Comparison of ENCODE assay signal across 34 cellular contexts in the genomic region with DNA sequence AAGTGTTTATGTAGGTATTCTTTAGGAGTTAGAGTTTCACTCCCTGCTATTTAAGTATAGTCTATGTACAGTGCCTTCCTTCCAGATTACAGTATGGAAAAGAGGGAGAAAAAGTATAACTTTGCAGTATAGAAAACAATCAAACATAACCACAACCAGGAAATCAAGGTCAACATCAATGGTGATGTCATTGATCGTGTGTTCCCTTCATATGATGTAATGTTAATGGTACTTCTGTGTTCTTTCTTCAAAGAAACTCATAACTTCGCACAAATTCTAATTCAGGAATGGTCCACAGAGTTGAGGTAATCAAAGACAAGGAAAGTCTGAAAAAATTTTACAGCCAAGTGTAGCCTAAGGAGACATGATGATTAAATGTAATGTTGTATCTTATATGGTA.
DNase-seq lines count a peak whose midpoint lies in the region; ATAC-seq, FAIRE-seq and TF ChIP-seq lines count a peak whose summit lies in the region.
"Had no signal": no experiment of that assay in that cellular context is flagged by ENCODE, and none has a peak within 500 bp of the region (broad histone marks: within the 10 kb centered on the region; RNA-seq: fewer than 3 reads in every experiment).

No MANE protein-coding gene starts in this region.

- WGBS in HepG2 (ENCODE audit: low lambda C conversion rate), result 2% methylated on average over 2 of the region's 2 CpGs
- WGBS in right lobe of liver (ENCODE audit: insufficient coverage, low coverage, low lambda C conversion rate, missing lambda C conversion rate), result 85% methylated on average over 2 of the region's 2 CpGs

- POLR2A ChIA-PET in HepG2 (lab: Yijun Ruan, JAX), result no interaction called here
- POLR2A ChIA-PET in HEK293 (lab: Yijun Ruan, JAX), result no interaction called here

- CTCF ChIA-PET in HepG2 (lab: Yijun Ruan, JAX; ENCODE audit: low intra/inter-chr PET ratio, low total read pairs) (no interaction called here), HEK293 (lab: Yijun Ruan, JAX) (interaction anchor here (0.6 kb wide), 1 partner anchor 425 kb away, joined by 5 read pairs; no protein-coding TSS in a partner anchor)

- TF ChIP-seq CTCF in HepG2 (CRISPR knock-in tag; IDR thresholded peaks at IDR 0.05) (no peak), right lobe of liver (IDR thresholded peaks at IDR 0.05) (no peak), HEK293 (tag by site-specific recombination; IDR thresholded peaks at IDR 0.05) (no peak)

- ATAC-seq in HepG2 (no peak), right lobe of liver (no peak)
- ATAC-seq: A549; CD8-positive, alpha-beta T cell had no signal

- no peaks in the 10 kb centered on the region for H3K9me3 ChIP-seq in HepG2 (ENCODE audit: low read length)
- H3K9me3 ChIP-seq in right lobe of liver, result no peaks in the 10 kb centered on the region
- H3K9me3 ChIP-seq in HEK293 (ENCODE audit: control insufficient read depth, insufficient read depth, low read depth, low read length), result no peaks in the 10 kb centered on the region
- H3K9me3 ChIP-seq: A549; BE2C; BLaER1; BLaER1 treated with 17β-estradiol and CSF1 and Interleukin-3, amounts not matched to agents 10 nM and 100 nM; Caco-2 had no signal

- TF ChIP-seq EP300 in HepG2 (IDR thresholded peaks at IDR 0.05; ENCODE audit: low read depth in 2 of 2, low read length in 2 of 2), result no peak
- no peak for TF ChIP-seq EP300 in HepG2 (CRISPR knock-in tag; IDR thresholded peaks at IDR 0.05; ENCODE audit: borderline replicate concordance)

- H3K4me1 ChIP-seq in HepG2 (ENCODE audit: insufficient read depth, low read length) (no peaks in the 10 kb centered on the region), right lobe of liver (no peaks in the 10 kb centered on the region), HEK293 (ENCODE audit: control insufficient read depth, insufficient read depth, low read length) (no peaks in the 10 kb centered on the region)
- H3K4me1 ChIP-seq: A549; BE2C; BLaER1; BLaER1 treated with 17β-estradiol and CSF1 and Interleukin-3, amounts not matched to agents 10 nM and 100 nM; Caco-2 had no signal

- no peaks in the 10 kb centered on the region for H4K20me1 ChIP-seq in HepG2 (ENCODE audit: insufficient read depth, low read length)
- H4K20me1 ChIP-seq: BLaER1; BLaER1 treated with 17β-estradiol and CSF1 and Interleukin-3, amounts not matched to agents 10 nM and 100 nM had no signal

- no peaks in the 10 kb centered on the region for H3K27me3 ChIP-seq in HepG2 (ENCODE audit: control insufficient read depth in 1 of 2, insufficient read depth in 2 of 2, low read length in 2 of 2)
- H3K27me3 ChIP-seq in right lobe of liver, result no peaks in the 10 kb centered on the region
- H3K27me3 ChIP-seq: BE2C; BLaER1; BLaER1 treated with 17β-estradiol and CSF1 and Interleukin-3, amounts not matched to agents 10 nM and 100 nM had no signal

- no peak overlapping the region for H3K4me2 ChIP-seq in HepG2 (ENCODE audit: low read depth, low read length)
- H3K4me2 ChIP-seq: A549; BLaER1; BLaER1 treated with 17β-estradiol and CSF1 and Interleukin-3, amounts not matched to agents 10 nM and 100 nM had no signal

- no peak for TF ChIP-seq POLR2A in HepG2 (IDR thresholded peaks at IDR 0.05; ENCODE audit: insufficient read depth in 1 of 2, low read depth in 2 of 2, low read length in 2 of 2)
- no peak for TF ChIP-seq POLR2A in right lobe of liver (IDR thresholded peaks at IDR 0.05)
- no peak for TF ChIP-seq POLR2A in H54 (IDR thresholded peaks at IDR 0.05; ENCODE audit: low read depth, low read length)

- H3K27ac ChIP-seq in HepG2 (ENCODE audit: extremely low read length, insufficient read depth, low read length) (no peak overlapping the region), right lobe of liver (no peak overlapping the region), HEK293 (ENCODE audit: extremely low read depth, low read depth, low read length) (no peak overlapping the region)
- H3K27ac ChIP-seq: 22Rv1; A549; BLaER1; BLaER1 treated with 17β-estradiol and CSF1 and Interleukin-3, amounts not matched to agents 10 nM and 100 nM; C4-2B had no signal

- no peak for FAIRE-seq in HepG2 (lab: Jason Lieb, UNC)
- FAIRE-seq in H54 (lab: Jason Lieb, UNC), result peak; percentile 6
- FAIRE-seq: A204.1, A549, D721Med had no signal

- H3K4me3 ChIP-seq in HepG2 (replicated peaks in 1 of 3; ENCODE audit: insufficient read depth in 1 of 3, low read depth in 2 of 3, low read length in 3 of 3) (no peak overlapping the region), right lobe of liver (no peak overlapping the region), HEK293 (ENCODE audit: low read depth, low read length) (no peak overlapping the region)
- H3K4me3 ChIP-seq: A549; BLaER1; BLaER1 treated with 17β-estradiol and CSF1 and Interleukin-3, amounts not matched to agents 10 nM and 100 nM had no signal

- intact Hi-C loops in HepG2 (cut with micrococcal nuclease; ENCODE audit: unreplicated experiment) (no loop called here), right lobe of liver (cut with DNase I) (no loop called here)

- H2AFZ ChIP-seq in HepG2 (ENCODE audit: low read length), result no peak overlapping the region

- H3K79me2 ChIP-seq in HepG2 (ENCODE audit: insufficient read depth, low read length), result no peaks in the 10 kb centered on the region

- DNase-seq in DMS53 (lab: John Stamatoyannopoulos, UW) (peak; percentile 4), DMS53 treated with DMSO at 0.1 percent for 48 hours (lab: John Stamatoyannopoulos, UW; ENCODE audit: unreplicated experiment) (no peak), HepG2 (ENCODE audit: low spot score) (no peak), right lobe of liver (no peak), H54 (ENCODE audit: insufficient read length, low spot score) (no peak), NK-92 (lab: John Stamatoyannopoulos, UW; ENCODE audit: unreplicated experiment) (no peak), OCI-M1 (lab: John Stamatoyannopoulos, UW) (no peak)
- DNase-seq: 8988T; ACHN; AML-193; BE2C; C1 segment of cervical spinal cord; Caco-2; Calu3; CD4-positive, alpha-beta memory T cell; CD4-positive, alpha-beta T cell; CD4-positive, CD25-positive, alpha-beta regulatory T cell; CD8-positive, alpha-beta memory T cell; CD8-positive, alpha-beta T cell; COR-L47; DMS 273 treated with DMSO at 0.1 percent for 48 hours; DMS153; DMS79; DMS79 treated with DMSO at 0.1 percent for 48 hours; DND-41; EL had no signal

- in situ Hi-C loops in HepG2 (cut with HindIII; ENCODE audit: extremely low pct_ligation_motif_present, low pct_unique_long_range_greater_than_20kb), result no loop called here

- BruUV-seq in HepG2 (replicated peaks; lab: Mats Ljungman, UMichigan), result no TSS peak

- no peak overlapping the region for H3K9ac ChIP-seq in HepG2 (ENCODE audit: insufficient read depth, low read depth, low read length)
- H3K9ac ChIP-seq: BLaER1; BLaER1 treated with 17β-estradiol and CSF1 and Interleukin-3, amounts not matched to agents 10 nM and 100 nM had no signal

- TF ChIP-seq RAD21 in HepG2 (CRISPR knock-in tag; IDR thresholded peaks at IDR 0.05), result no peak

- no peaks in the 10 kb centered on the region for H3K36me3 ChIP-seq in HepG2 (replicated peaks in 1 of 2; ENCODE audit: control insufficient read depth in 1 of 2, insufficient read depth in 2 of 2, low read length in 2 of 2)
- no peaks in the 10 kb centered on the region for H3K36me3 ChIP-seq in right lobe of liver
- H3K36me3 ChIP-seq in HEK293 (ENCODE audit: control insufficient read depth in 2 of 2, insufficient read depth in 1 of 2, low read length in 2 of 2), result no peaks in the 10 kb centered on the region
- H3K36me3 ChIP-seq: BE2C; BLaER1; BLaER1 treated with 17β-estradiol and CSF1 and Interleukin-3, amounts not matched to agents 10 nM and 100 nM had no signal

TF ChIP-seq in HepG2, 621 proteins besides CTCF, POLR2A, EP300 and RAD21 (continues in another document):
- TF ChIP-seq ZNF260 (CRISPR knock-in tag; IDR thresholded peaks at IDR 0.05; ENCODE audit: borderline replicate concordance, low read depth) (no peak), NFATC3 (CRISPR knock-in tag; IDR thresholded peaks at IDR 0.05) (no peak), ZNF530 (CRISPR knock-in tag; IDR thresholded peaks at IDR 0.05; ENCODE audit: low read depth) (no peak)
- TF ChIP-seq, protein P1, sequence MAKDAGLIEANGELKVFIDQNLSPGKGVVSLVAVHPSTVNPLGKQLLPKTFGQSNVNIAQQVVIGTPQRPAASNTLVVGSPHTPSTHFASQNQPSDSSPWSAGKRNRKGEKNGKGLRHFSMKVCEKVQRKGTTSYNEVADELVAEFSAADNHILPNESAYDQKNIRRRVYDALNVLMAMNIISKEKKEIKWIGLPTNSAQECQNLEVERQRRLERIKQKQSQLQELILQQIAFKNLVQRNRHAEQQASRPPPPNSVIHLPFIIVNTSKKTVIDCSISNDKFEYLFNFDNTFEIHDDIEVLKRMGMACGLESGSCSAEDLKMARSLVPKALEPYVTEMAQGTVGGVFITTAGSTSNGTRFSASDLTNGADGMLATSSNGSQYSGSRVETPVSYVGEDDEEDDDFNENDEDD (CRISPR knock-in tag; IDR thresholded peaks at IDR 0.05; ENCODE audit: borderline replicate concordance), result no peak

TF ChIP-seq in HEK293, 187 proteins besides CTCF, POLR2A, EP300 and RAD21 (continues in another document):
- TF ChIP-seq, protein P2, sequence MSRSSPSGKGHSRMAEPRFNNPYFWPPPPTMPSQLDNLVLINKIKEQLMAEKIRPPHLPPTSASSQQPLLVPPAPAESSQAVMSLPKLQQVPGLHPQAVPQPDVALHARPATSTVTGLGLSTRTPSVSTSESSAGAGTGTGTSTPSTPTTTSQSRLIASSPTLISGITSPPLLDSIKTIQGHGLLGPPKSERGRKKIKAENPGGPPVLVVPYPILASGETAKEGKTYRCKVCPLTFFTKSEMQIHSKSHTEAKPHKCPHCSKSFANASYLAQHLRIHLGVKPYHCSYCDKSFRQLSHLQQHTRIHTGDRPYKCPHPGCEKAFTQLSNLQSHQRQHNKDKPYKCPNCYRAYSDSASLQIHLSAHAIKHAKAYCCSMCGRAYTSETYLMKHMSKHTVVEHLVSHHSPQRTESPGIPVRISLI (tag by site-specific recombination; IDR thresholded peaks at IDR 0.05), result no peak
- TF ChIP-seq, protein P3, sequence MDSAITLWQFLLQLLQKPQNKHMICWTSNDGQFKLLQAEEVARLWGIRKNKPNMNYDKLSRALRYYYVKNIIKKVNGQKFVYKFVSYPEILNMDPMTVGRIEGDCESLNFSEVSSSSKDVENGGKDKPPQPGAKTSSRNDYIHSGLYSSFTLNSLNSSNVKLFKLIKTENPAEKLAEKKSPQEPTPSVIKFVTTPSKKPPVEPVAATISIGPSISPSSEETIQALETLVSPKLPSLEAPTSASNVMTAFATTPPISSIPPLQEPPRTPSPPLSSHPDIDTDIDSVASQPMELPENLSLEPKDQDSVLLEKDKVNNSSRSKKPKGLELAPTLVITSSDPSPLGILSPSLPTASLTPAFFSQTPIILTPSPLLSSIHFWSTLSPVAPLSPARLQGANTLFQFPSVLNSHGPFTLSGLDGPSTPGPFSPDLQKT (IDR thresholded peaks at IDR 0.05; ENCODE audit: borderline replicate concordance, low read depth, low read length), result no peak
